ENCODE assay signal across 13 cellular contexts in genomic region chr17:70045780-70046179, GRCh38. TPM values are rescaled to one million over a fixed set of nuclear protein-coding genes. Genes with fewer than 3 reads are reported as not detected.
DNase-seq lines count a peak whose midpoint lies in the region; ATAC-seq, FAIRE-seq and TF ChIP-seq lines count a peak whose summit lies in the region.
"Not testable (repeated sequence)": the region's sequence is repeated elsewhere in the genome, so short reads cannot be mapped to it uniquely, and the experiment has no call there.
"Had no signal": no experiment of that assay in that cellular context is flagged by ENCODE, and none has a peak within 500 bp of the region (broad histone marks: within the 10 kb centered on the region; RNA-seq: fewer than 3 reads in every experiment).

No MANE protein-coding gene starts in this region.

- not testable (repeated sequence) for H3K9ac ChIP-seq in HepG2 (ENCODE audit: insufficient read depth, low read depth, low read length)

- not testable (repeated sequence) for H4K20me1 ChIP-seq in HepG2 (ENCODE audit: insufficient read depth, low read length)

- not testable (repeated sequence) for TF ChIP-seq RAD21 in HepG2 (CRISPR knock-in tag; IDR thresholded peaks at IDR 0.05)

- peaks cover 93% of the 10 kb centered on the region for H3K9me3 ChIP-seq in HepG2 (ENCODE audit: low read length)
- H3K9me3 ChIP-seq in small intestine (ENCODE audit: control insufficient read depth, low read depth): not testable (repeated sequence)

- not testable (repeated sequence) for TF ChIP-seq CTCF in HepG2 (CRISPR knock-in tag; IDR thresholded peaks at IDR 0.05)

- not testable (repeated sequence) for TF ChIP-seq EP300 in HepG2 (IDR thresholded peaks at IDR 0.05; ENCODE audit: low read depth in 2 of 2, low read length in 2 of 2); HepG2 (CRISPR knock-in tag; IDR thresholded peaks at IDR 0.05; ENCODE audit: borderline replicate concordance)

- H3K4me2 ChIP-seq in HepG2 (ENCODE audit: low read depth, low read length): not testable (repeated sequence)

- not testable (repeated sequence) for H3K4me3 ChIP-seq in HepG2 (replicated peaks in 1 of 3; ENCODE audit: insufficient read depth in 1 of 3, low read depth in 2 of 3, low read length in 3 of 3); small intestine (ENCODE audit: low read depth in 1 of 2, low read length in 2 of 2)

- TF ChIP-seq POLR2A in HepG2 (IDR thresholded peaks at IDR 0.05; ENCODE audit: insufficient read depth in 1 of 2, low read depth in 2 of 2, low read length in 2 of 2): not testable (repeated sequence)

- not testable (repeated sequence) for H3K27ac ChIP-seq in HepG2 (ENCODE audit: extremely low read length, insufficient read depth, low read length); small intestine (ENCODE audit: low read depth in 1 of 2, low read length in 1 of 2)

- not testable (repeated sequence) for ATAC-seq in HepG2

- H3K79me2 ChIP-seq in HepG2 (ENCODE audit: insufficient read depth, low read length): not testable (repeated sequence)

- WGBS in HepG2 (ENCODE audit: low lambda C conversion rate): 31% methylated on average over 5 of the region's 5 CpGs
- 72 to 89% (median 84%) methylated on average over 5 of the region's 5 CpGs for WGBS in small intestine, 3 donors

- CTCF ChIA-PET in HepG2 (lab: Yijun Ruan, JAX; ENCODE audit: low intra/inter-chr PET ratio, low total read pairs): not testable (repeated sequence)

- DNase-seq in HepG2 (ENCODE audit: low spot score); small intestine: not testable (repeated sequence)

- H3K36me3 ChIP-seq in HepG2 (replicated peaks in 1 of 2; ENCODE audit: control insufficient read depth in 1 of 2, insufficient read depth in 2 of 2, low read length in 2 of 2); small intestine (ENCODE audit: control insufficient read depth in 2 of 2, insufficient read depth in 2 of 2, low read length in 2 of 2): not testable (repeated sequence)

- H3K27me3 ChIP-seq in HepG2 (ENCODE audit: control insufficient read depth in 1 of 2, insufficient read depth in 2 of 2, low read length in 2 of 2); small intestine (ENCODE audit: control insufficient read depth in 2 of 2, insufficient read depth in 2 of 2, low read length in 2 of 2): not testable (repeated sequence)

- peak; percentile 53 for FAIRE-seq in A204.1 (lab: Jason Lieb, UNC)
- peak; percentile 76 for FAIRE-seq in G401.6 (lab: Jason Lieb, UNC)
- FAIRE-seq in colon (lab: Jason Lieb, UNC): peak; percentile 93
- not testable (repeated sequence) for FAIRE-seq in HepG2 (lab: Jason Lieb, UNC)
- peak; percentile 79 for FAIRE-seq in small intestine (lab: Jason Lieb, UNC)

- in situ Hi-C loops in HepG2 (cut with HindIII; ENCODE audit: extremely low pct_ligation_motif_present, low pct_unique_long_range_greater_than_20kb): not testable (repeated sequence)

- intact Hi-C loops in HepG2 (cut with micrococcal nuclease; ENCODE audit: unreplicated experiment): not testable (repeated sequence)

- not testable (repeated sequence) for H2AFZ ChIP-seq in HepG2 (ENCODE audit: low read length)

- not testable (repeated sequence) for H3K4me1 ChIP-seq in HepG2 (ENCODE audit: insufficient read depth, low read length); small intestine (ENCODE audit: control insufficient read depth in 2 of 2, insufficient read depth in 1 of 2, low read depth in 1 of 2, low read length in 1 of 2)

- BruUV-seq in HepG2 (replicated peaks; lab: Mats Ljungman, UMichigan): not testable (repeated sequence)

- POLR2A ChIA-PET in HepG2 (lab: Yijun Ruan, JAX): not testable (repeated sequence)

TF ChIP-seq in HepG2, 621 proteins besides CTCF, POLR2A, EP300 and RAD21:
- TF ChIP-seq MNT (IDR thresholded peaks at IDR 0.05): peak; percentile 95

RNA-seq across cellular contexts. Expression of gene KCNJ16, which starts 29.2 kb away (rescaled TPM):
- total RNA-seq in HepG2 (2016; rRNA removed; fragmentation: Illumina TruSeq; extraction: Trizol): not detected in 2 replicates
- not detected in 2 replicates for total RNA-seq in HepG2 (2016; cell fraction: cytosol; rRNA removed; fragmentation: Illumina TruSeq; extraction: Trizol; ENCODE audit: low read depth)
- not detected in 2 replicates for total RNA-seq in HepG2 (2016; cell fraction: insoluble cytoplasmic fraction; rRNA removed; fragmentation: Illumina TruSeq; extraction: Trizol)
- total RNA-seq in HepG2 (2016; cell fraction: membrane; rRNA removed; fragmentation: Illumina TruSeq; extraction: Trizol): not detected in 2 replicates
- not detected in 2 replicates for total RNA-seq in HepG2 (2016; cell fraction: nucleus; rRNA removed; fragmentation: Illumina TruSeq; extraction: Trizol)
- not detected in 2 replicates for polyA plus RNA-seq in HepG2 (2011; rRNA removed)
- not detected in 2 replicates for polyA plus RNA-seq in HepG2 (2011; cell fraction: cytosol; rRNA removed)
- not detected in 2 replicates for polyA plus RNA-seq in HepG2 (2011; cell fraction: nucleus; rRNA removed)
- not detected in 2 replicates for polyA plus RNA-seq in HepG2 (2012)
- polyA plus RNA-seq in HepG2 (2016; cell fraction: cytosol; fragmentation: Illumina TruSeq; extraction: Trizol; ENCODE audit: low read depth): not detected in 2 replicates
- polyA plus RNA-seq in HepG2 (2016; cell fraction: insoluble cytoplasmic fraction; fragmentation: Illumina TruSeq; extraction: Trizol; ENCODE audit: low read depth): not detected in 2 replicates
- polyA plus RNA-seq in HepG2 (2016; cell fraction: membrane; fragmentation: Illumina TruSeq; extraction: Trizol; ENCODE audit: low read depth): not detected in 2 replicates
- polyA plus RNA-seq in HepG2 (2016; cell fraction: nucleus; fragmentation: Illumina TruSeq; extraction: Trizol; ENCODE audit: insufficient read depth, low read depth): not detected in 2 replicates
- 0.98 TPM in 1 of 2 replicates, not detected in the other for polyA minus RNA-seq in HepG2 (2011; rRNA and poly(A)+ RNA removed; ENCODE audit: low replicate concordance)
- not detected in 2 replicates for polyA minus RNA-seq in HepG2 (2011; cell fraction: cytosol; rRNA and poly(A)+ RNA removed)
- polyA minus RNA-seq in HepG2 (2011; cell fraction: nucleus; rRNA and poly(A)+ RNA removed): not detected in 2 replicates
- under 1 TPM; 0.07 to 0.81 (median 0.22) TPM for polyA plus RNA-seq in small intestine
- total RNA-seq: A673; Calu3; CD4-positive, alpha-beta memory T cell; CD4-positive, CD25-positive, alpha-beta regulatory T cell; CD8-positive, alpha-beta memory T cell; GM12878 had no signal
- polyA plus RNA-seq: AG04450; CD14-positive monocyte; CD4-positive, alpha-beta memory T cell; CD4-positive, CD25-positive, alpha-beta regulatory T cell; CD8-positive, alpha-beta memory T cell had no signal
